Comparison of ENCODE assay signal across 8 cellular contexts in the genomic region with DNA sequence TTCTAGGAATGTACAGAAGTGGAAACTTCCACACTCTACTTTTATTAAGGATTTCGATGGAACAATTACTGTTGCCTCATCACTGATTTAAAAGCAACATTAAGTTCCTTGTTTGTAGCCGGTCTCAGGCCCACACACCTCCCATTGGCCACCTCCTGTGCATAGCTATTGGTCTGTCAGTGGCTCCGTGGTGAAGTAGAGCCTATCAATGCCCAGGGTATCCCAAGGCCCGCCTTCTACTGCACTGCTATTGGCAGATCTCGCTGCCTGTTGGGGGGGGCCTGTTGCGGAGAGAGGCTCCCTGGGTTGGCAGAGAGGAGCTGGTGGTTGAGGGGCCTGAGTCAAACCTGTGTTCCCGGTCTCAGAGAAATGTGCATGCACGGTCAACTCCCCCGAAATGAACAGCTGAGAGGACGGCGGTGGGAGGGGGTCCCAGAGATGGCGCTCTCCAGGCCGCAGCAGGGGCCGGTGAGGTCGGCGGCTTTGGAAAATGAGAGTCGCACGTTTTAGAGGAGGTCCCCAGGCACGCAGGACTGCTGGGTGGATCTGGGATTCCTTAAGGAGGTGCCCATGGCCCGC. TPM values are rescaled to one million over a fixed set of nuclear protein-coding genes. Genes with fewer than 3 reads are reported as not detected.
DNase-seq lines count a peak whose midpoint lies in the region; ATAC-seq and TF ChIP-seq lines count a peak whose summit lies in the region.

No MANE protein-coding gene starts in this region.

- no peak for TF ChIP-seq RAD21 in liver (IDR thresholded peaks at IDR 0.05)

- DNase-seq in activated gamma-delta T cell treated with Interleukin-2 at 50 U/mL for 16 hours (peak; percentile 80), activated gamma-delta T cell (lab: John Stamatoyannopoulos, UW) (no peak), NCI-H226 (peak; percentile 83), dermis microvascular lymphatic vessel endothelial cell (ENCODE audit: low read depth in 2 of 2) (peak; percentile 88 to 94)
- DNase-seq in activated CD4-positive, alpha-beta T cell treated with anti-CD3 and anti-CD28 coated beads, Interleukin-2, amount 50 U/mL, for 24 hours (ENCODE audit: low read depth in 1 of 2, low spot score in 1 of 2) = peak; percentile 44 to 79
- DNase-seq in stimulated activated CD4-positive, alpha-beta T cell treated with anti-CD3 and anti-CD28 coated beads, Interleukin-4, amount 100 ng/mL, for 1 hour = peak; percentile 76

- H3K4me3 ChIP-seq in liver (ENCODE audit: low read depth in 1 of 3, low read length in 3 of 3) = peak overlapping the region in 2 of 3 donors; percentile 35 to 62

- no peak for TF ChIP-seq CTCF in liver (IDR thresholded peaks at IDR 0.05; ENCODE audit: low read depth, low read length, missing input control)

- H3K9me3 ChIP-seq in liver (ENCODE audit: control insufficient read depth in 4 of 4, low read length in 3 of 4) = no peaks in the 10 kb centered on the region

- H3K9ac ChIP-seq in liver (ENCODE audit: low read depth in 1 of 2, low read length in 2 of 2) = peak overlapping the region; percentile 31 to 64

- no peaks in the 10 kb centered on the region for H3K27me3 ChIP-seq in liver (ENCODE audit: control insufficient read depth in 4 of 4, insufficient read depth in 4 of 4, low read length in 3 of 4)

- peak overlapping the region; percentile 70 to 79 for H3K27ac ChIP-seq in liver (ENCODE audit: low read depth in 1 of 2, low read length in 2 of 2)

- ATAC-seq in HG03060 (IDR thresholded peaks at IDR 0.05; ENCODE audit: low read depth, unreplicated experiment) = peak; percentile 50

- WGBS in liver = 32% methylated on average over 20 of the region's 20 CpGs

- peaks cover 11 to 36% (median 25%) of the 10 kb centered on the region in 4 donors for H3K4me1 ChIP-seq in liver (ENCODE audit: control insufficient read depth in 4 of 4, insufficient read depth in 4 of 4, low read length in 3 of 4)

- H3K36me3 ChIP-seq in liver (ENCODE audit: control insufficient read depth in 4 of 4, insufficient read depth in 3 of 4, low read depth in 1 of 4, low read length in 3 of 4) = no peaks in the 10 kb centered on the region

TF ChIP-seq in liver, 16 proteins besides CTCF, POLR2A, EP300 and RAD21:
- TF ChIP-seq HNF4G (IDR thresholded peaks at IDR 0.05) (no peak), HNF4A (conservative IDR thresholded peaks at IDR 0.05) (no peak), FOXA1 (IDR thresholded peaks at IDR 0.05) (no peak), EGR1 (IDR thresholded peaks at IDR 0.05; ENCODE audit: low read depth in 2 of 2) (no peak), SP1 (IDR thresholded peaks at IDR 0.05) (peak; percentile 90), GABPA (IDR thresholded peaks at IDR 0.05 in 1 of 2, conservative IDR thresholded peaks at IDR 0.05 in 1 of 2) (no peak)
- TF ChIP-seq, protein P1, sequence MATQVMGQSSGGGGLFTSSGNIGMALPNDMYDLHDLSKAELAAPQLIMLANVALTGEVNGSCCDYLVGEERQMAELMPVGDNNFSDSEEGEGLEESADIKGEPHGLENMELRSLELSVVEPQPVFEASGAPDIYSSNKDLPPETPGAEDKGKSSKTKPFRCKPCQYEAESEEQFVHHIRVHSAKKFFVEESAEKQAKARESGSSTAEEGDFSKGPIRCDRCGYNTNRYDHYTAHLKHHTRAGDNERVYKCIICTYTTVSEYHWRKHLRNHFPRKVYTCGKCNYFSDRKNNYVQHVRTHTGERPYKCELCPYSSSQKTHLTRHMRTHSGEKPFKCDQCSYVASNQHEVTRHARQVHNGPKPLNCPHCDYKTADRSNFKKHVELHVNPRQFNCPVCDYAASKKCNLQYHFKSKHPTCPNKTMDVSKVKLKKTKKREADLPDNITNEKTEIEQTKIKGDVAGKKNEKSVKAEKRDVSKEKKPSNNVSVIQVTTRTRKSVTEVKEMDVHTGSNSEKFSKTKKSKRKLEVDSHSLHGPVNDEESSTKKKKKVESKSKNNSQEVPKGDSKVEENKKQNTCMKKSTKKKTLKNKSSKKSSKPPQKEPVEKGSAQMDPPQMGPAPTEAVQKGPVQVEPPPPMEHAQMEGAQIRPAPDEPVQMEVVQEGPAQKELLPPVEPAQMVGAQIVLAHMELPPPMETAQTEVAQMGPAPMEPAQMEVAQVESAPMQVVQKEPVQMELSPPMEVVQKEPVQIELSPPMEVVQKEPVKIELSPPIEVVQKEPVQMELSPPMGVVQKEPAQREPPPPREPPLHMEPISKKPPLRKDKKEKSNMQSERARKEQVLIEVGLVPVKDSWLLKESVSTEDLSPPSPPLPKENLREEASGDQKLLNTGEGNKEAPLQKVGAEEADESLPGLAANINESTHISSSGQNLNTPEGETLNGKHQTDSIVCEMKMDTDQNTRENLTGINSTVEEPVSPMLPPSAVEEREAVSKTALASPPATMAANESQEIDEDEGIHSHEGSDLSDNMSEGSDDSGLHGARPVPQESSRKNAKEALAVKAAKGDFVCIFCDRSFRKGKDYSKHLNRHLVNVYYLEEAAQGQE (IDR thresholded peaks at IDR 0.05) = no peak

RNA-seq across cellular contexts. Expression of a gene that starts 4.9 kb away (rescaled TPM):
- total RNA-seq in dermis microvascular lymphatic vessel endothelial cell (9.2 and 14.5 TPM in 2 replicates), liver (10 to 100 TPM; 16.2 to 32.4 TPM)
- polyA plus RNA-seq in liver = 10 to 100 TPM; 45.4 to 59.8 TPM

RNA-seq across cellular contexts. Expression of a gene that starts 26.1 kb away (rescaled TPM):
- total RNA-seq in dermis microvascular lymphatic vessel endothelial cell = 75.2 and 295 TPM in 2 replicates
- 10 to 100 TPM; 18.0 to 79.4 TPM for total RNA-seq in liver
- polyA plus RNA-seq in liver = 1,000 to 10,000 TPM in 1 of 2 donors, 100 to 1,000 TPM in 1; 213 to 1,609 TPM
